ENCODE assay signal across 14 cellular contexts in the genomic region with DNA sequence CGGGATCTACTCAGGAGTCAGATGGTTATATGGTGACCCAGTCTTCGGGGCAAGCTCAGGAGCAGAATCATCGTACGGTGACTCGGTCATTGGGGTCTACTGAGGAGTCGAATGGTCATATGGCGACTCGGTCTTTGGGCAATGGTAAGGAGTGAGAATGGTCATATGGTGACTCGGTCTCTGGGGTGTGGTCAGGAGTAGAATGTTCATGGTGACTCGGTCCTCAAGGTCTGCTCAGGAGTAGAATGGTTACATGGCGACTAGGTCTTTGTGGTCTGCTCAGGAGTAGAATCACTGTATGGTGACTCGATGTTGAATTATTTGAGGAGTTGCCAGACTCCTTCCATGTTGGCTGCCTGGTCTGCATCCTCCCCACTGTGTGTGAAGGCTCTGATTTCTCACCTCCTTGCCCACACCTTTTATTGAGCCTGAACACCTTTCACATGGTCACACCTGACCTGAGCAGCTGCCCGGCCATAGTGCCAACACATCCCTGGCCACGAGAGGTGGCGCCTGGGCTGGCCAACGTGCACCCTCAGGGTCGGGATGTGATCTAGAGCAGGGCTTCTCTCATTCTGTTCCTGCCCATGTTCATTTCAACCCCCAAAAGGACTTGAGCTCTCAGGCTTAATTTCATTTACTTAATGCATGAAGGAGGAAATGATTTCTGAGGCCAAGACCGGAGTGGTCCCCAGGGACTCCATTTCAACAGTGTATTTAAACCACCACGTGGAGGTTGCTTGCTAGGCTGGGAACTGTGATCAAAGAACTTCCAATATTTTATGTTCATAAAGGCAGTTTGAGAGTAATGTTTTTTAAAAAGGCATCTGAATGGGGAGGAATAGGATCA.
DNase-seq lines count a peak whose midpoint lies in the region; ATAC-seq and TF ChIP-seq lines count a peak whose summit lies in the region.
"Had no signal": no experiment of that assay in that cellular context is flagged by ENCODE, and none has a peak within 500 bp of the region (broad histone marks: within the 10 kb centered on the region; RNA-seq: fewer than 3 reads in every experiment).

No MANE protein-coding gene starts in this region.

- no peak for ATAC-seq in GM21423 (IDR thresholded peaks at IDR 0.05; ENCODE audit: unreplicated experiment)

- H3K27ac ChIP-seq in hepatocyte, result no peak overlapping the region
- H3K27ac ChIP-seq: esophagus squamous epithelium, ovary, PC-9, upper lobe of left lung had no signal

- H3K4me3 ChIP-seq in BJ (ENCODE audit: low read depth, low read length) (no peak overlapping the region), hepatocyte (no peak overlapping the region)
- H3K4me3 ChIP-seq: esophagus squamous epithelium, ovary, PC-9, upper lobe of left lung had no signal

- H3K9me2 ChIP-seq in hepatocyte (replicated peaks; ENCODE audit: insufficient read depth), result no peaks in the 10 kb centered on the region

- no peak overlapping the region for H2AFZ ChIP-seq in hepatocyte
- H2AFZ ChIP-seq: PC-9 had no signal

- H3K36me3 ChIP-seq in BJ (ENCODE audit: control insufficient read depth, insufficient read depth, low read length) (no peaks in the 10 kb centered on the region), hepatocyte (replicated peaks; ENCODE audit: insufficient read depth, low read depth) (no peaks in the 10 kb centered on the region)
- H3K36me3 ChIP-seq: esophagus squamous epithelium, ovary, upper lobe of left lung had no signal

- POLR2A ChIA-PET in BJ (lab: Charles Lee), result no interaction called here

- CTCF ChIA-PET in BJ (lab: Yijun Ruan, JAX), result interaction anchor here (0.7 to 1.3 kb wide), 3 partner anchors 15 to 502 kb away, joined by 3 read pairs; no protein-coding TSS in a partner anchor

- DNase-seq in BJ (ENCODE audit: low read depth) (peak; percentile 12), GF-D8 (lab: John Stamatoyannopoulos, UW) (peak; percentile 52), NCI-H526 treated with DMSO at 0.1 percent for 48 hours (lab: John Stamatoyannopoulos, UW) (peak; percentile 12), kidney glomerular epithelial cell (lab: John Stamatoyannopoulos, UW) (peak; percentile 51), hepatocyte (ENCODE audit: low spot score) (no peak)
- no peak for DNase-seq in activated CD4-positive, alpha-beta T cell treated with anti-CD3 and anti-CD28 coated beads for 1 hour
- DNase-seq: esophagus squamous epithelium; HFFc6; ovary; PC-9; stimulated activated naive B cell treated with anti-CD40 and anti-IgM and Interleukin-4, amounts not matched to agents 10 μg/mL and 1 μg/mL and 100 μg/mL, for 72 hours; SW 1271; upper lobe of left lung had no signal

- no peaks in the 10 kb centered on the region for H3K4me1 ChIP-seq in hepatocyte (ENCODE audit: insufficient read depth)
- H3K4me1 ChIP-seq: esophagus squamous epithelium had no signal

- TF ChIP-seq CTCF in BJ (IDR thresholded peaks at IDR 0.05; ENCODE audit: insufficient read depth, low read depth, low read length) (no peak), hepatocyte (IDR thresholded peaks at IDR 0.05; ENCODE audit: poor library complexity) (no peak)

- H3K79me2 ChIP-seq in hepatocyte, result no peaks in the 10 kb centered on the region

- no peaks in the 10 kb centered on the region for H3K9me3 ChIP-seq in hepatocyte (ENCODE audit: low read depth)
- H3K9me3 ChIP-seq: esophagus squamous epithelium, ovary, upper lobe of left lung had no signal

- no peak overlapping the region for H3K4me2 ChIP-seq in hepatocyte
- H3K4me2 ChIP-seq: PC-9 had no signal

- H3K27me3 ChIP-seq in BJ (ENCODE audit: control insufficient read depth, insufficient read depth, low read length), result no peaks in the 10 kb centered on the region
- H3K27me3 ChIP-seq in hepatocyte, result no peaks in the 10 kb centered on the region
- H3K27me3 ChIP-seq: ovary, upper lobe of left lung had no signal

- WGBS in hepatocyte (ENCODE audit: low lambda C conversion rate, missing lambda C conversion rate), result 80% methylated on average over 19 of the region's 19 CpGs

- H4K20me1 ChIP-seq in hepatocyte (ENCODE audit: insufficient read depth, poor library complexity, severe bottlenecking), result no peaks in the 10 kb centered on the region

Comparison
In these comparisons a context has a peak if more than half of its experiments do, and no peak if none do; other contexts are left out.
1. DNase-seq: peak in BJ (single experiment), GF-D8 (single experiment), NCI-H526 treated with DMSO at 0.1 percent for 48 hours (single experiment) and kidney glomerular epithelial cell (single experiment); none in activated CD4-positive, alpha-beta T cell treated with anti-CD3 and anti-CD28 coated beads for 1 hour (single experiment) and hepatocyte (single experiment).